ENCODE assay signal across 1 cellular context in genomic region chr17:80878876-80879722, GRCh38.
TF ChIP-seq lines count a peak whose summit lies in the region.

No MANE protein-coding gene starts in this region.

TF ChIP-seq in H1, 55 proteins besides CTCF, POLR2A, EP300 and RAD21 (continued from another document):
- TF ChIP-seq TAF7 (optimal IDR thresholded peaks at IDR 0.05; ENCODE audit: borderline replicate concordance, low read depth, low read length) (no peak), CREB1 (IDR thresholded peaks at IDR 0.05) (no peak)
